ENCODE assay signal across 1 cellular context in genomic region chr16:3717235-3718018, GRCh38.
TF ChIP-seq lines count a peak whose summit lies in the region.

Gene TRAP1, minus strand, starts transcription at chr16:3717524. Its CDS starts 16 bp downstream, at chr16:3717508.

TF ChIP-seq in HepG2, 621 proteins besides CTCF, POLR2A, EP300 and RAD21 (continued from another document):
- TF ChIP-seq E2F1 (CRISPR knock-in tag; IDR thresholded peaks at IDR 0.05) (0 out of 2 replicates have a peak, but pooled peaks have one; percentile 13), MED13 (CRISPR knock-in tag; IDR thresholded peaks at IDR 0.05) (peak; percentile 24; the same call in 1 of the 2 replicates), ZNF768 (CRISPR knock-in tag; IDR thresholded peaks at IDR 0.05) (peak; percentile 50; the same call in 1 of the 2 replicates), JUNB (CRISPR knock-in tag; IDR thresholded peaks at IDR 0.05; ENCODE audit: borderline replicate concordance) (no peak), HOXD1 (CRISPR knock-in tag; IDR thresholded peaks at IDR 0.05) (peak; percentile 23; the same call in 1 of the 2 replicates), NFIB (CRISPR knock-in tag; IDR thresholded peaks at IDR 0.05; ENCODE audit: borderline replicate concordance) (no peak), ZNF644 (CRISPR knock-in tag; IDR thresholded peaks at IDR 0.05; ENCODE audit: low read depth) (no peak), ZNF30 (CRISPR knock-in tag; IDR thresholded peaks at IDR 0.05) (no peak), ETV5 (CRISPR knock-in tag; IDR thresholded peaks at IDR 0.05; ENCODE audit: borderline replicate concordance) (no peak; the same call in 1 of the 2 replicates), ZNF276 (CRISPR knock-in tag; IDR thresholded peaks at IDR 0.05; ENCODE audit: low read depth) (peak; percentile 78; the same call in 1 of the 2 replicates), ZNF333 (CRISPR knock-in tag; IDR thresholded peaks at IDR 0.05; ENCODE audit: borderline replicate concordance) (no peak; the same call in 1 of the 2 replicates), DMAP1 (CRISPR knock-in tag; IDR thresholded peaks at IDR 0.05) (peak; percentile 79), CCDC6 (CRISPR knock-in tag; IDR thresholded peaks at IDR 0.05) (peak; percentile 94; the same call in 1 of the 2 replicates), KMT2A (CRISPR knock-in tag; IDR thresholded peaks at IDR 0.05) (peak; percentile 65), HINFP (CRISPR knock-in tag; IDR thresholded peaks at IDR 0.05; ENCODE audit: low read depth) (peak; percentile 59; the same call in 1 of the 2 replicates), SP5 (CRISPR knock-in tag; IDR thresholded peaks at IDR 0.05; ENCODE audit: borderline replicate concordance, low read depth) (peak; percentile 58; the same call in 1 of the 2 replicates), MYC (CRISPR knock-in tag; IDR thresholded peaks at IDR 0.05; ENCODE audit: borderline replicate concordance) (peak; percentile 90), ETS1 (CRISPR knock-in tag; IDR thresholded peaks at IDR 0.05) (no peak), ZSCAN9 (CRISPR knock-in tag; IDR thresholded peaks at IDR 0.05; ENCODE audit: borderline replicate concordance) (no peak), ZC3H13 (CRISPR knock-in tag; IDR thresholded peaks at IDR 0.05) (peak; percentile 65; the same call in 1 of the 2 replicates), ZNF33A (CRISPR knock-in tag; IDR thresholded peaks at IDR 0.05; ENCODE audit: borderline replicate concordance) (no peak), SP2 (CRISPR knock-in tag; IDR thresholded peaks at IDR 0.05) (no peak; the same call in 1 of the 2 replicates), KAT2B (IDR thresholded peaks at IDR 0.05; ENCODE audit: borderline replicate concordance, low read depth, low read length) (no peak), ZFAT (CRISPR knock-in tag; conservative IDR thresholded peaks at IDR 0.05) (0 out of 2 replicates have a peak, but pooled peaks have one; percentile 17), XBP1 (CRISPR knock-in tag; IDR thresholded peaks at IDR 0.05) (no peak), HMG20B (CRISPR knock-in tag; conservative IDR thresholded peaks at IDR 0.05) (0 out of 2 replicates have a peak, but pooled peaks have one; percentile 15), FOXA3 (CRISPR knock-in tag; IDR thresholded peaks at IDR 0.05) (no peak), PHF20 (CRISPR knock-in tag; IDR thresholded peaks at IDR 0.05) (peak; percentile 90), SRSF1 (optimal IDR thresholded peaks at IDR 0.05; ENCODE audit: low read depth, low read length) (no peak), ZNF496 (CRISPR knock-in tag; IDR thresholded peaks at IDR 0.05; ENCODE audit: insufficient replicate concordance) (no peak), AKAP8 (CRISPR knock-in tag; IDR thresholded peaks at IDR 0.05) (no peak), MTF2 (CRISPR knock-in tag; IDR thresholded peaks at IDR 0.05; ENCODE audit: borderline replicate concordance) (no peak), SRF (IDR thresholded peaks at IDR 0.05; ENCODE audit: low read depth, low read length) (0 out of 2 replicates have a peak, but pooled peaks have one; percentile 42), ZHX2 (IDR thresholded peaks at IDR 0.05; ENCODE audit: low read depth) (no peak), ZHX2 (CRISPR knock-in tag; IDR thresholded peaks at IDR 0.05; ENCODE audit: borderline replicate concordance) (0 out of 2 replicates have a peak, but pooled peaks have one; percentile 33), ZNF263 (CRISPR knock-in tag; IDR thresholded peaks at IDR 0.05) (no peak; the same call in 1 of the 2 replicates), MYNN (CRISPR knock-in tag; IDR thresholded peaks at IDR 0.05; ENCODE audit: low read depth) (no peak)
